ENCODE assay signal across 1 cellular context in the genomic region with DNA sequence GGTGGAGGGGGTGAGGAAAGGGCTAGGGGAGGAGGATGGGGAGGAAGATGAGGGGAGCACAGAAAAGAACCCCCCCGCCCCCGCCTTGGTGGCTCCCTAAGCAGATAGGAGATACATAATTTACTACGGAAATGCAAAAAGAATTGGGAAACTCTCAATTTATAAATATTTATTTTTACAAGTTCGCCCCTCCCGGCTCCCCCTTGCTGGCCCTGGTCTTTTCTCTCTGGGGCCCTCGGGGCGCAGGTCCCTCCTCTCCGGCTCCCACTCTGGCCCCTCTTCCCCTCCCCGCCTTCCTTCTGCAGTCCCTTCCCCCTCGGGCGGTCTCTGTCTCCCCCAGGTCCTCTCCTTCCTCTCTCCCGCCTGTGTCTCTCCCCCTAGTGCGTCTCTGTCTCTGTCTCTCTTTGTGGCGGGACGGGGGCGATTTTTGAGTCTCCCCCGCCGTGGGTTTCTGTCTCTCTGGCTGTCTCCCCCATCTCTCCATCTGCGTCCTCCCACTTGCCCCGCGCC.
TF ChIP-seq lines count a peak whose summit lies in the region.

No MANE protein-coding gene starts in this region.

TF ChIP-seq in IMR-90, 13 proteins besides CTCF, POLR2A, EP300 and RAD21 (continued from another document):
- TF ChIP-seq CEBPB (IDR thresholded peaks at IDR 0.05; ENCODE audit: low read depth, low read length) (no peak), BHLHE40 (IDR thresholded peaks at IDR 0.05; ENCODE audit: low read depth, low read length) (no peak), ELK1 (IDR thresholded peaks at IDR 0.05; ENCODE audit: borderline replicate concordance, low read depth, low read length) (no peak), MXI1 (IDR thresholded peaks at IDR 0.05; ENCODE audit: borderline replicate concordance, low read depth, low read length) (no peak), FOS (IDR thresholded peaks at IDR 0.05; ENCODE audit: low read depth, low read length) (no peak), MAZ (IDR thresholded peaks at IDR 0.05; ENCODE audit: borderline replicate concordance, low read depth, low read length) (no peak), NFE2L2 (IDR thresholded peaks at IDR 0.05; ENCODE audit: low read depth, low read length) (no peak), MAFK (IDR thresholded peaks at IDR 0.05; ENCODE audit: low read depth, low read length) (no peak), SMC3 (IDR thresholded peaks at IDR 0.05; ENCODE audit: low read depth, low read length) (no peak), RCOR1 (IDR thresholded peaks at IDR 0.05; ENCODE audit: insufficient replicate concordance, low read length) (no peak), CHD1 (IDR thresholded peaks at IDR 0.05; ENCODE audit: low read depth, low read length) (no peak)
- TF ChIP-seq, protein P1, sequence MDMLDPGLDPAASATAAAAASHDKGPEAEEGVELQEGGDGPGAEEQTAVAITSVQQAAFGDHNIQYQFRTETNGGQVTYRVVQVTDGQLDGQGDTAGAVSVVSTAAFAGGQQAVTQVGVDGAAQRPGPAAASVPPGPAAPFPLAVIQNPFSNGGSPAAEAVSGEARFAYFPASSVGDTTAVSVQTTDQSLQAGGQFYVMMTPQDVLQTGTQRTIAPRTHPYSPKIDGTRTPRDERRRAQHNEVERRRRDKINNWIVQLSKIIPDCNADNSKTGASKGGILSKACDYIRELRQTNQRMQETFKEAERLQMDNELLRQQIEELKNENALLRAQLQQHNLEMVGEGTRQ (IDR thresholded peaks at IDR 0.05; ENCODE audit: low read depth, low read length): no peak
